ENCODE assay signal across 9 cellular contexts in the genomic region with DNA sequence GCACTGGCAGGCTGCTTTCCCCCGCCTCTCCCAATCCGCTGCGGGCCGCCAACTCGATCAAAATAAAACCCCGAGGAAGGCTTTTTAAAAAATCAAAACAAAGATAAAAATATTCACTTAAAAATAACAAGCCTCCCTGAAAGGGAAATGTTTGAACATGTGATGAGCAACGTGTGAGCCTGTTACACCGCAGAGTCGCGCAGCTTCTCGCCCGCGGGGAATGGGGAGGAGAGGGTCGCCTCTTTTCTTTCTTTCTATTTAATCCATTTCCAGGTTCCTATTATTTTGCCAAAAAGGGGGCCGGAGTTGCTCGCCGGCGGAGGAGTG.
DNase-seq lines count a peak whose midpoint lies in the region; ATAC-seq and TF ChIP-seq lines count a peak whose summit lies in the region.
"Had no signal": no experiment of that assay in that cellular context is flagged by ENCODE, and none has a peak within 500 bp of the region (broad histone marks: within the 10 kb centered on the region; RNA-seq: fewer than 3 reads in every experiment).

No MANE protein-coding gene starts in this region.

- in situ Hi-C loops in brain microvascular endothelial cell (cut with HindIII; ENCODE audit: low pct_ligation_motif_present, low sequenced_read_pairs): no loop called here

- peaks cover 0 to 14% of the 10 kb centered on the region in 2 donors for H3K9me3 ChIP-seq in lung (ENCODE audit: control insufficient read depth in 2 of 2, insufficient read depth in 1 of 2, low read length in 1 of 2)
- H3K9me3 ChIP-seq in thymus (ENCODE audit: control insufficient read depth): no peaks in the 10 kb centered on the region

- H3K9me3 Mint-ChIP-seq in activated CD4-positive, alpha-beta T cell treated with anti-CD3 and anti-CD28 coated beads, Interleukin-2, amount 10 ng/mL, durations not matched to agents 7 days and 5 days: no peaks in the 10 kb centered on the region

- H3K36me3 ChIP-seq in brain microvascular endothelial cell (replicated peaks): no peaks in the 10 kb centered on the region
- H3K36me3 ChIP-seq in lung (ENCODE audit: control insufficient read depth in 2 of 2, insufficient read depth in 2 of 2, low read length in 2 of 2): no peaks in the 10 kb centered on the region
- H3K36me3 ChIP-seq in thymus (ENCODE audit: control insufficient read depth, insufficient read depth): no peaks in the 10 kb centered on the region

- H3K36me3 Mint-ChIP-seq in activated CD4-positive, alpha-beta T cell treated with anti-CD3 and anti-CD28 coated beads, Interleukin-2, amount 10 ng/mL, durations not matched to agents 7 days and 5 days (ENCODE audit: low read depth): no peaks in the 10 kb centered on the region

- no peak for DNase-seq in activated CD4-positive, alpha-beta T cell treated with anti-CD3 and anti-CD28 coated beads, Interleukin-2, amount 10 ng/mL, durations not matched to agents 7 days and 5 days
- no peak for DNase-seq in activated CD4-positive, alpha-beta T cell treated with anti-CD3 and anti-CD28 coated beads, Interleukin-2, amount 50 U/mL, for 1 hour
- DNase-seq in brain microvascular endothelial cell: no peak
- DNase-seq in lung (ENCODE audit: low spot score): no peak
- DNase-seq in A172 (ENCODE audit: low spot score): no peak
- no peak for DNase-seq in OCI-M2 (lab: John Stamatoyannopoulos, UW; ENCODE audit: unreplicated experiment)
- DNase-seq: cortex of kidney had no signal

- TF ChIP-seq CTCF in brain microvascular endothelial cell (IDR thresholded peaks at IDR 0.05; ENCODE audit: low read depth, low read length, missing control alignments): no peak
- TF ChIP-seq CTCF in lung (IDR thresholded peaks at IDR 0.05; ENCODE audit: control extremely low read depth, extremely low read depth): no peak

- whole genome bisulfite sequencing in lung, 2 donors: 0 to 24% methylated on average over 18 of the region's 18 CpGs
- WGBS in thymus: 1% methylated on average over 18 of the region's 18 CpGs

- CTCF ChIA-PET in activated CD4-positive, alpha-beta T cell treated with anti-CD3 and anti-CD28 coated beads, Interleukin-2, amount 10 ng/mL, durations not matched to agents 7 days and 5 days (lab: Charles Lee): no interaction called here

- no peak overlapping the region for H3K27ac Mint-ChIP-seq in activated CD4-positive, alpha-beta T cell treated with anti-CD3 and anti-CD28 coated beads, Interleukin-2, amount 10 ng/mL, durations not matched to agents 7 days and 5 days

- peaks cover 28% of the 10 kb centered on the region for H3K27me3 Mint-ChIP-seq in activated CD4-positive, alpha-beta T cell treated with anti-CD3 and anti-CD28 coated beads, Interleukin-2, amount 10 ng/mL, durations not matched to agents 7 days and 5 days

- no peaks in the 10 kb centered on the region for H3K4me1 Mint-ChIP-seq in activated CD4-positive, alpha-beta T cell treated with anti-CD3 and anti-CD28 coated beads, Interleukin-2, amount 10 ng/mL, durations not matched to agents 7 days and 5 days

- POLR2A ChIA-PET in activated CD4-positive, alpha-beta T cell treated with anti-CD3 and anti-CD28 coated beads, Interleukin-2, amount 10 ng/mL, durations not matched to agents 7 days and 5 days (lab: Charles Lee): no interaction called here

- ATAC-seq in lung (ENCODE audit: insufficient read depth, low FRiP score) (no peak), HG03520 (IDR thresholded peaks at IDR 0.05; ENCODE audit: unreplicated experiment) (no peak)

- peak overlapping the region; percentile 49 for H3K4me3 Mint-ChIP-seq in activated CD4-positive, alpha-beta T cell treated with anti-CD3 and anti-CD28 coated beads, Interleukin-2, amount 10 ng/mL, durations not matched to agents 7 days and 5 days

- H3K27ac ChIP-seq in brain microvascular endothelial cell (no peak overlapping the region), lung (ENCODE audit: low read depth in 1 of 2, low read length in 1 of 2) (no peak overlapping the region), thymus (ENCODE audit: low read depth) (no peak overlapping the region)

- H3K27me3 ChIP-seq in brain microvascular endothelial cell (replicated peaks): peaks cover 9% of the 10 kb centered on the region
- H3K27me3 ChIP-seq in lung (ENCODE audit: control insufficient read depth, insufficient read depth): peaks cover 16% of the 10 kb centered on the region
- peaks cover 8% of the 10 kb centered on the region for H3K27me3 ChIP-seq in thymus (ENCODE audit: control insufficient read depth, insufficient read depth)

- H3K4me1 ChIP-seq in lung (ENCODE audit: control insufficient read depth in 2 of 2, insufficient read depth in 2 of 2, low read length in 2 of 2) (peaks cover 0 to 4% of the 10 kb centered on the region in 2 donors), thymus (ENCODE audit: control insufficient read depth, insufficient read depth, low read length) (no peaks in the 10 kb centered on the region)

- H3K4me3 ChIP-seq in brain microvascular endothelial cell (ENCODE audit: low read depth, low read length) (peak overlapping the region; percentile 43), lung (peak overlapping the region; percentile 19), thymus (ENCODE audit: low read length) (peak overlapping the region; percentile 18)
